ENCODE assay signal across 2 cellular contexts in genomic region chr12:64670039-64670438, GRCh38.
TF ChIP-seq lines count a peak whose summit lies in the region.

No MANE protein-coding gene starts in this region.

TF ChIP-seq in WTC11, 78 proteins besides CTCF, POLR2A, EP300 and RAD21 (continued from another document):
- TF ChIP-seq CDX4 (CRISPR knock-in tag; IDR thresholded peaks at IDR 0.05; ENCODE audit: borderline replicate concordance) (no peak), E2F5 (CRISPR knock-in tag; IDR thresholded peaks at IDR 0.05) (no peak), NR3C1 (CRISPR knock-in tag; conservative IDR thresholded peaks at IDR 0.05; ENCODE audit: low read depth) (no peak), NR2C2 (CRISPR knock-in tag; IDR thresholded peaks at IDR 0.05) (no peak), STAT6 (CRISPR knock-in tag; conservative IDR thresholded peaks at IDR 0.05; ENCODE audit: low read depth) (no peak)

TF ChIP-seq in HepG2, 621 proteins besides CTCF, POLR2A, EP300 and RAD21:
- no peak for TF ChIP-seq ZNF407 (CRISPR knock-in tag; IDR thresholded peaks at IDR 0.05; ENCODE audit: not compliant biosample characterization)
- no peak for TF ChIP-seq ZSCAN5A (CRISPR knock-in tag; IDR thresholded peaks at IDR 0.05; ENCODE audit: borderline replicate concordance)
- no peak for TF ChIP-seq MIXL1 (CRISPR knock-in tag; IDR thresholded peaks at IDR 0.05)
- no peak for TF ChIP-seq TCF7L2 (IDR thresholded peaks at IDR 0.05; ENCODE audit: low read depth, low read length)
- no peak for TF ChIP-seq BORCS8-MEF2B (CRISPR knock-in tag; IDR thresholded peaks at IDR 0.05)
- TF ChIP-seq ZNF136 (CRISPR knock-in tag; IDR thresholded peaks at IDR 0.05; ENCODE audit: low read depth), result no peak
- no peak for TF ChIP-seq ZNF484 (CRISPR knock-in tag; IDR thresholded peaks at IDR 0.05; ENCODE audit: borderline replicate concordance, low read depth)
- no peak for TF ChIP-seq ADNP (CRISPR knock-in tag; IDR thresholded peaks at IDR 0.05)
- TF ChIP-seq PCBP1 (IDR thresholded peaks at IDR 0.05; ENCODE audit: borderline replicate concordance, low read depth, low read length), result no peak
- TF ChIP-seq ZNF280B (CRISPR knock-in tag; IDR thresholded peaks at IDR 0.05; ENCODE audit: borderline replicate concordance), result no peak
- no peak for TF ChIP-seq ARID4A (CRISPR knock-in tag; IDR thresholded peaks at IDR 0.05; ENCODE audit: borderline replicate concordance)
- TF ChIP-seq CC2D1A (CRISPR knock-in tag; IDR thresholded peaks at IDR 0.05), result no peak
- TF ChIP-seq ZNF512 (CRISPR knock-in tag; IDR thresholded peaks at IDR 0.05), result no peak
- no peak for TF ChIP-seq ATF3 (CRISPR knock-in tag; IDR thresholded peaks at IDR 0.05)
- no peak for TF ChIP-seq MXD1 (CRISPR knock-in tag; IDR thresholded peaks at IDR 0.05)
- no peak for TF ChIP-seq ZNF343 (CRISPR knock-in tag; IDR thresholded peaks at IDR 0.05)
- no peak for TF ChIP-seq IKZF5 (CRISPR knock-in tag; IDR thresholded peaks at IDR 0.05)
- TF ChIP-seq ZNF460 (CRISPR knock-in tag; IDR thresholded peaks at IDR 0.05; ENCODE audit: borderline replicate concordance), result no peak
